ENCODE assay signal across 1 cellular context in the genomic region with DNA sequence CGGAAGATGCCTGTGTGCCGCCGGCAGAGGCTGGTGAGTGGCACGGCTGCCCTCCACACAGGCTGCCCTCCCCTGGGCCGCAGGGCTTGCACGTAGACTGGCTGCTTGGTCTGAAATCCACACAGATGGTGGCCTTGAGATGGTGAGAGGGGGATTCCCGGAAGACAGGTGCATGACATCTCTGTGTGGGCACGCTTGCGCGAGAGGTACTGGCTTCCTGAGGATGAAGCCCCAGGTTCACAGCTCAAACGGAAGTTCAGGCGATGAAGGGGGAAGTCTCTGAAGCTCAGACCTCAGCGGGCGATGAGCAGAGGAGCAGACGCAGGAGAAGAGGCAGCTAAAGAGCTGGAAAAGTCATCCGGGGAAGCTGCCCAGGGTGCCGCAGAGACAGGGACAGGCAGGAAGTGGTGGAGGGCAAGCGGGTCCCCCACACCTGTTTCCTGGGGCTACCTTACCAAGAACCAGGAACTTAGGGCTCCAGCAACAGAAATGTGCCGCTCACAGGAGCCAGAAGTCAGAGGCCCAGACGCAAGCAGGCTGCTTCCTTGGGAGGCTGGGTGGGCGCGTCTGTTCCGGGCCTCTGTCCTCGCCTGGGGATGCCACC.
TF ChIP-seq lines count a peak whose summit lies in the region.

No MANE protein-coding gene starts in this region.

TF ChIP-seq in SK-N-SH, 30 proteins besides CTCF, POLR2A, EP300 and RAD21 (continued from another document):
- TF ChIP-seq GATA2 (CRISPR knock-in tag; IDR thresholded peaks at IDR 0.05), result no peak
- no peak for TF ChIP-seq TCF12 (IDR thresholded peaks at IDR 0.05)
- TF ChIP-seq, protein P1, sequence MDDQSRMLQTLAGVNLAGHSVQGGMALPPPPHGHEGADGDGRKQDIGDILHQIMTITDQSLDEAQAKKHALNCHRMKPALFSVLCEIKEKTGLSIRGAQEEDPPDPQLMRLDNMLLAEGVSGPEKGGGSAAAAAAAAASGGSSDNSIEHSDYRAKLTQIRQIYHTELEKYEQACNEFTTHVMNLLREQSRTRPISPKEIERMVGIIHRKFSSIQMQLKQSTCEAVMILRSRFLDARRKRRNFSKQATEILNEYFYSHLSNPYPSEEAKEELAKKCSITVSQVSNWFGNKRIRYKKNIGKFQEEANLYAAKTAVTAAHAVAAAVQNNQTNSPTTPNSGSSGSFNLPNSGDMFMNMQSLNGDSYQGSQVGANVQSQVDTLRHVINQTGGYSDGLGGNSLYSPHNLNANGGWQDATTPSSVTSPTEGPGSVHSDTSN (IDR thresholded peaks at IDR 0.05), result no peak
- no peak for TF ChIP-seq POLR2AphosphoS5 (IDR thresholded peaks at IDR 0.05; ENCODE audit: low read depth, low read length)
TF ChIP-seq in SK-N-SH: peak in this region for 0.
